In genomic region chr5:154743812-154744211, GRCh38 we compare ENCODE assay signal across 1 cellular context.
TF ChIP-seq lines count a peak whose summit lies in the region.

No MANE protein-coding gene starts in this region.

TF ChIP-seq in K562, 482 proteins besides CTCF, POLR2A, EP300 and RAD21:
- TF ChIP-seq NCOA6 (IDR thresholded peaks at IDR 0.05) (no peak), FOXA3 (CRISPR knock-in tag; conservative IDR thresholded peaks at IDR 0.05 in 1 of 2, IDR thresholded peaks at IDR 0.05 in 1 of 2) (0 out of 4 replicates have a peak, but pooled peaks of 1 of the 2 experiments have one; percentile 36), USF2 (CRISPR knock-in tag; IDR thresholded peaks at IDR 0.05) (peak; percentile 69), PKNOX1 (IDR thresholded peaks at IDR 0.05) (peak; percentile 83), CHAMP1 (IDR thresholded peaks at IDR 0.05) (no peak), ZBED1 (IDR thresholded peaks at IDR 0.05) (no peak), IRF1 (CRISPR knock-in tag; IDR thresholded peaks at IDR 0.05; ENCODE audit: borderline replicate concordance) (no peak), TAF1 (IDR thresholded peaks at IDR 0.05; ENCODE audit: control insufficient read depth, extremely low read depth, insufficient read depth, low read length, severe bottlenecking) (no peak), RAD51 (IDR thresholded peaks at IDR 0.05; ENCODE audit: borderline replicate concordance, low read depth) (peak; percentile 79), MTA2 (IDR thresholded peaks at IDR 0.05; ENCODE audit: low read depth) (no peak), TOE1 (IDR thresholded peaks at IDR 0.05; ENCODE audit: borderline replicate concordance) (peak; percentile 86), TOE1 (CRISPR knock-in tag; IDR thresholded peaks at IDR 0.05; ENCODE audit: borderline replicate concordance, low read depth) (no peak), KDM1A (IDR thresholded peaks at IDR 0.05) (peak in 1 of 2 experiments; percentile 17; a peak in 1 of 4 replicates), HNRNPLL (IDR thresholded peaks at IDR 0.05; ENCODE audit: low read depth, low read length, poor library complexity, severe bottlenecking) (no peak), MECOM (CRISPR knock-in tag; IDR thresholded peaks at IDR 0.05) (no peak), ZBTB2 (IDR thresholded peaks at IDR 0.05) (no peak), ESRRA (IDR thresholded peaks at IDR 0.05; ENCODE audit: borderline replicate concordance, low read depth) (0 out of 2 replicates have a peak, but pooled peaks have one; percentile 18), HMG20B (CRISPR knock-in tag; IDR thresholded peaks at IDR 0.05) (no peak), SMARCE1 (IDR thresholded peaks at IDR 0.05) (no peak), SMARCA4 (IDR thresholded peaks at IDR 0.05) (no peak), PBX2 (CRISPR knock-in tag; IDR thresholded peaks at IDR 0.05; ENCODE audit: low read depth) (no peak), PBX2 (tag; conservative IDR thresholded peaks at IDR 0.05; ENCODE audit: low read depth) (peak; percentile 85), ZNF384 (IDR thresholded peaks at IDR 0.05; ENCODE audit: low read depth, low read length) (no peak), ZNF217 (CRISPR knock-in tag; IDR thresholded peaks at IDR 0.05) (no peak), TAF7 (tag; IDR thresholded peaks at IDR 0.05) (no peak), NFXL1 (CRISPR knock-in tag; IDR thresholded peaks at IDR 0.05) (no peak), SAFB2 (IDR thresholded peaks at IDR 0.05; ENCODE audit: borderline replicate concordance, low read depth, low read length, severe bottlenecking) (no peak), MEIS2 (IDR thresholded peaks at IDR 0.05; ENCODE audit: partially characterized antibody) (peak; percentile 89), TCFL5 (CRISPR knock-in tag; conservative IDR thresholded peaks at IDR 0.05) (no peak), ATF6 (CRISPR knock-in tag; IDR thresholded peaks at IDR 0.05) (no peak), SMAD4 (CRISPR knock-in tag; conservative IDR thresholded peaks at IDR 0.05) (0 out of 2 replicates have a peak, but pooled peaks have one; percentile 26), BHLHE40 (IDR thresholded peaks at IDR 0.05; ENCODE audit: low read length) (peak; percentile 56; the same call in 1 of the 2 replicates), USF1 (CRISPR knock-in tag; IDR thresholded peaks at IDR 0.05) (peak; percentile 73), HIVEP1 (CRISPR knock-in tag; IDR thresholded peaks at IDR 0.05) (no peak), KDM4B (IDR thresholded peaks at IDR 0.05; ENCODE audit: borderline replicate concordance in 2 of 2, low read depth in 1 of 2) (no peak), MCM3 (IDR thresholded peaks at IDR 0.05) (no peak), ZNF197 (CRISPR knock-in tag; IDR thresholded peaks at IDR 0.05; ENCODE audit: low read depth) (no peak), TFE3 (CRISPR knock-in tag; IDR thresholded peaks at IDR 0.05) (peak; percentile 95)
